8 cellular contexts compared by ENCODE assay signal in genomic region chr4:158768577-158769174, GRCh38. TPM values are rescaled to one million over a fixed set of nuclear protein-coding genes. Genes with fewer than 3 reads are reported as not detected.
DNase-seq lines count a peak whose midpoint lies in the region; ATAC-seq and TF ChIP-seq lines count a peak whose summit lies in the region.

TSS of gene FNIP2 (plus strand) at chr4:158769026. CDS start at chr4:158769213, 187 bp downstream.

- H3K27ac ChIP-seq in foreskin keratinocyte = peak within 1 kb of the TSS; percentile 71
- peak within 1 kb of the TSS; percentile 88 to 95 (median 89) for H3K27ac ChIP-seq in stomach

- peaks cover 27% of the 10 kb centered on the region for H3K4me1 Mint-ChIP-seq in neural crest cell

- H3K4me3 Mint-ChIP-seq in neural crest cell = peak within 1 kb of the TSS; percentile 99

- H3K9me3 ChIP-seq in stomach = no peaks in the 10 kb centered on the region

- peak within 1 kb of the TSS; percentile 78 to 84 (median 82) for H3K4me3 ChIP-seq in stomach

- 0 to 2% (median 1%) methylated on average over 26 to 85 of the region's 85 CpGs for WGBS in stomach, 5 donors

- ATAC-seq in GM21515 (IDR thresholded peaks at IDR 0.05; ENCODE audit: unreplicated experiment) (peak; percentile 81), foreskin keratinocyte (peak; percentile 88)

- TF ChIP-seq POLR2A in stomach (IDR thresholded peaks at IDR 0.05) = no peak

- intact Hi-C loops in stomach (cut with DNase I; ENCODE audit: low total_unique reads) = no loop called here

- H3K4me1 ChIP-seq in foreskin keratinocyte (peaks cover 3% of the 10 kb centered on the region), stomach (peaks cover 16 to 57% (median 42%) of the 10 kb centered on the region in 4 donors)

- H3K27me3 Mint-ChIP-seq in neural crest cell (ENCODE audit: low read depth) = no peaks in the 10 kb centered on the region

- TF ChIP-seq EP300 in stomach (IDR thresholded peaks at IDR 0.05) = no peak

- no peaks in the 10 kb centered on the region for H3K36me3 ChIP-seq in stomach

- H3K27me3 ChIP-seq in foreskin keratinocyte = no peaks in the 10 kb centered on the region
- no peaks in the 10 kb centered on the region for H3K27me3 ChIP-seq in stomach

- no peaks in the 10 kb centered on the region for H3K36me3 Mint-ChIP-seq in neural crest cell (ENCODE audit: low read depth)

- TF ChIP-seq CTCF in foreskin keratinocyte (conservative IDR thresholded peaks at IDR 0.05) (no peak), neural crest cell (conservative IDR thresholded peaks at IDR 0.05) (no peak), stomach (IDR thresholded peaks at IDR 0.05) (no peak)

- DNase-seq in DMS114 treated with DMSO at 0.1 percent for 48 hours (lab: John Stamatoyannopoulos, UW; ENCODE audit: unreplicated experiment) (peak; percentile 54), HuH-7 (ENCODE audit: low spot score) (peak; percentile 82), RPMI7951 (ENCODE audit: low read depth) (peak; percentile 77), activated gamma-delta T cell (lab: John Stamatoyannopoulos, UW) (peak; percentile 73), foreskin keratinocyte (peak in 1 of 2 donors; percentile 45), neural crest cell (ENCODE audit: low read depth, low spot score) (peak; percentile 61), stomach (peak; percentile 86)

- no peaks in the 10 kb centered on the region for H3K9me3 Mint-ChIP-seq in neural crest cell

- peak within 1 kb of the TSS; percentile 96 for H3K27ac Mint-ChIP-seq in neural crest cell (ENCODE audit: unreplicated experiment)

RNA-seq across cellular contexts. Expression of gene FNIP2, which starts in this region (rescaled TPM):
- total RNA-seq in RPMI7951 (2014; rRNA removed; shearing (Covaris generic)) = 6.2 and 10.0 TPM in 2 replicates
- total RNA-seq in foreskin keratinocyte (13.2 and 13.5 TPM in 2 replicates), neural crest cell (30.5 and 31.1 TPM in 2 replicates), stomach (100 to 1,000 TPM in 1 of 5 donors, 10 to 100 TPM in 4; 28.7 to 109 (median 38.8) TPM)
- polyA plus RNA-seq in foreskin keratinocyte (1.3 and 1.7 TPM in 2 replicates), stomach (10 to 100 TPM in 1 of 3 donors, 1 to 10 TPM in 2; 4.8 to 15.7 (median 6.8) TPM)
